In genomic region chr17:76671123-76671911, GRCh38 we compare ENCODE assay signal across 1 cellular context.
TF ChIP-seq lines count a peak whose summit lies in the region.

No MANE protein-coding gene starts in this region.

TF ChIP-seq in HepG2, 621 proteins besides CTCF, POLR2A, EP300 and RAD21 (continued from another document and continues in another):
- TF ChIP-seq LRRFIP1 (CRISPR knock-in tag; conservative IDR thresholded peaks at IDR 0.05) (no peak), ZNF24 (IDR thresholded peaks at IDR 0.05) (no peak), TFAP4 (IDR thresholded peaks at IDR 0.05; ENCODE audit: borderline replicate concordance, low read depth) (peak; percentile 90; the same call in 1 of the 2 replicates), BCL3 (CRISPR knock-in tag; IDR thresholded peaks at IDR 0.05) (peak; percentile 79; the same call in 1 of the 2 replicates), TBX3 (IDR thresholded peaks at IDR 0.05; ENCODE audit: borderline replicate concordance) (peak; percentile 49; the same call in 1 of the 2 replicates), KDM4B (CRISPR knock-in tag; IDR thresholded peaks at IDR 0.05) (0 out of 2 replicates have a peak, but pooled peaks have one; percentile 48), PLRG1 (conservative IDR thresholded peaks at IDR 0.05) (no peak), TAF1 (CRISPR knock-in tag; IDR thresholded peaks at IDR 0.05) (peak; percentile 81), ZNF543 (CRISPR knock-in tag; IDR thresholded peaks at IDR 0.05) (no peak), MAFK (conservative IDR thresholded peaks at IDR 0.05 in 1 of 2, IDR thresholded peaks at IDR 0.05 in 1 of 2; ENCODE audit: low read length in 2 of 2) (peak in 1 of 2 experiments; percentile 26; a peak in 1 of 4 replicates), ZMAT3 (CRISPR knock-in tag; conservative IDR thresholded peaks at IDR 0.05) (peak; percentile 66), ZFP82 (CRISPR knock-in tag; IDR thresholded peaks at IDR 0.05; ENCODE audit: borderline replicate concordance) (no peak), FOSL2 (CRISPR knock-in tag; IDR thresholded peaks at IDR 0.05) (peak; percentile 2), ZNF724P (CRISPR knock-in tag; IDR thresholded peaks at IDR 0.05; ENCODE audit: borderline replicate concordance) (peak; percentile 85; the same call in 1 of the 2 replicates), E2F5 (CRISPR knock-in tag; conservative IDR thresholded peaks at IDR 0.05) (no peak; the same call in none of the 2 replicates), NFKBIZ (CRISPR knock-in tag; IDR thresholded peaks at IDR 0.05) (no peak; the same call in none of the 2 replicates), TCF12 (IDR thresholded peaks at IDR 0.05) (no peak), TCF12 (CRISPR knock-in tag; IDR thresholded peaks at IDR 0.05) (0 out of 2 replicates have a peak, but pooled peaks have one; percentile 36), ZNF441 (CRISPR knock-in tag; IDR thresholded peaks at IDR 0.05; ENCODE audit: borderline replicate concordance) (no peak; the same call in 1 of the 2 replicates), MBD4 (IDR thresholded peaks at IDR 0.05; ENCODE audit: borderline replicate concordance, low read length) (no peak), ZNF33B (CRISPR knock-in tag; IDR thresholded peaks at IDR 0.05) (peak; percentile 89), CREB3 (CRISPR knock-in tag; IDR thresholded peaks at IDR 0.05) (peak; percentile 80; the same call in 1 of the 2 replicates), POGK (CRISPR knock-in tag; conservative IDR thresholded peaks at IDR 0.05) (peak; percentile 72; the same call in 1 of the 2 replicates), ZNF530 (CRISPR knock-in tag; IDR thresholded peaks at IDR 0.05; ENCODE audit: low read depth) (no peak), ZBTB7B (CRISPR knock-in tag; IDR thresholded peaks at IDR 0.05) (peak; percentile 49), YEATS2 (CRISPR knock-in tag; IDR thresholded peaks at IDR 0.05; ENCODE audit: borderline replicate concordance) (peak; percentile 96), BHLHE40 (IDR thresholded peaks at IDR 0.05; ENCODE audit: low read length) (peak; percentile 14; the same call in 1 of the 2 replicates), GATAD1 (CRISPR knock-in tag; IDR thresholded peaks at IDR 0.05) (no peak; the same call in none of the 2 replicates), CENPBD1 (CRISPR knock-in tag; IDR thresholded peaks at IDR 0.05; ENCODE audit: borderline replicate concordance, low read depth) (no peak; the same call in 1 of the 2 replicates), BRCA1 (CRISPR knock-in tag; IDR thresholded peaks at IDR 0.05) (peak; percentile 77; the same call in 1 of the 2 replicates), SMAD3 (CRISPR knock-in tag; IDR thresholded peaks at IDR 0.05) (peak; percentile 13; the same call in 1 of the 2 replicates), THYN1 (CRISPR knock-in tag; IDR thresholded peaks at IDR 0.05; ENCODE audit: borderline replicate concordance, low read depth) (no peak), CBX5 (CRISPR knock-in tag; IDR thresholded peaks at IDR 0.05; ENCODE audit: borderline replicate concordance) (no peak; the same call in 1 of the 2 replicates), DNMT1 (CRISPR knock-in tag; IDR thresholded peaks at IDR 0.05) (no peak), NRL (CRISPR knock-in tag; IDR thresholded peaks at IDR 0.05; ENCODE audit: borderline replicate concordance) (peak; percentile 98), ZNF691 (CRISPR knock-in tag; IDR thresholded peaks at IDR 0.05; ENCODE audit: borderline replicate concordance, low read depth) (no peak; the same call in 1 of the 2 replicates), MTF2 (CRISPR knock-in tag; IDR thresholded peaks at IDR 0.05; ENCODE audit: borderline replicate concordance) (no peak), IKZF4 (CRISPR knock-in tag; IDR thresholded peaks at IDR 0.05; ENCODE audit: borderline replicate concordance, low read depth, not compliant biosample characterization) (peak; percentile 95), AKAP8 (CRISPR knock-in tag; IDR thresholded peaks at IDR 0.05) (0 out of 2 replicates have a peak, but pooled peaks have one; percentile 18), ZNF547 (CRISPR knock-in tag; IDR thresholded peaks at IDR 0.05) (peak; percentile 92), HNF4G (IDR thresholded peaks at IDR 0.05; ENCODE audit: borderline replicate concordance, low read depth, low read length) (no peak), HNF4G (CRISPR knock-in tag; IDR thresholded peaks at IDR 0.05; ENCODE audit: borderline replicate concordance, low read depth) (peak; percentile 30; the same call in 1 of the 2 replicates), ZNF274 (CRISPR knock-in tag; IDR thresholded peaks at IDR 0.05) (peak; percentile 86; the same call in 1 of the 2 replicates), DMTF1 (CRISPR knock-in tag; IDR thresholded peaks at IDR 0.05) (peak; percentile 99), CREBL2 (CRISPR knock-in tag; IDR thresholded peaks at IDR 0.05; ENCODE audit: borderline replicate concordance) (peak; percentile 55; the same call in 1 of the 2 replicates), ZNF816 (CRISPR knock-in tag; IDR thresholded peaks at IDR 0.05; ENCODE audit: borderline replicate concordance) (peak; percentile 15; the same call in 1 of the 2 replicates), MYNN (CRISPR knock-in tag; IDR thresholded peaks at IDR 0.05; ENCODE audit: low read depth) (no peak), ZBTB49 (CRISPR knock-in tag; IDR thresholded peaks at IDR 0.05; ENCODE audit: borderline replicate concordance) (no peak), ZNF557 (CRISPR knock-in tag; IDR thresholded peaks at IDR 0.05) (peak; percentile 94; the same call in 1 of the 2 replicates), ISL2 (CRISPR knock-in tag; IDR thresholded peaks at IDR 0.05) (no peak; the same call in 1 of the 2 replicates), JARID2 (CRISPR knock-in tag; IDR thresholded peaks at IDR 0.05; ENCODE audit: insufficient replicate concordance) (peak; percentile 77)
